9 cellular contexts compared by ENCODE assay signal in genomic region chrX:104098151-104098808, GRCh38. TPM values are rescaled to one million over a fixed set of nuclear protein-coding genes. Genes with fewer than 3 reads are reported as not detected.
A peak's percentile ranks its signal among the peaks of the same experiment; 100 is the strongest.
DNase-seq lines count a peak whose midpoint lies in the region; ATAC-seq, FAIRE-seq and TF ChIP-seq lines count a peak whose summit lies in the region.
"Had no signal": no experiment of that assay in that cellular context is flagged by ENCODE, and none has a peak within 500 bp of the region (broad histone marks: within the 10 kb centered on the region; RNA-seq: fewer than 3 reads in every experiment).

No MANE protein-coding gene starts in this region.

- TF ChIP-seq RAD21 in Ishikawa (IDR thresholded peaks at IDR 0.05; ENCODE audit: low read depth), result peak; percentile 59

- H3K27me3 ChIP-seq in psoas muscle (ENCODE audit: insufficient read depth in 3 of 3, low read length in 2 of 3), result peaks cover 0 to 60% (median 0%) of the 10 kb centered on the region in 3 donors

- no peak overlapping the region for H3K27ac ChIP-seq in psoas muscle

- peak; percentile 93 for FAIRE-seq in frontal cortex (lab: Jason Lieb, UNC)

- ATAC-seq in GM19467 (IDR thresholded peaks at IDR 0.05; ENCODE audit: unreplicated experiment), result peak; percentile 80
- ATAC-seq in psoas muscle, result peak in 2 of 4 donors; percentile 70 to 75

- no peak for TF ChIP-seq EP300 in Ishikawa (IDR thresholded peaks at IDR 0.05; ENCODE audit: borderline replicate concordance)

- H3K4me1 ChIP-seq in psoas muscle, result no peaks in the 10 kb centered on the region

- H3K4me3 ChIP-seq in psoas muscle, result no peak overlapping the region

- DNase-seq in D341Med (ENCODE audit: low spot score) (peak; percentile 33), NOMO-1 treated with dmso at 0.1 percent for 144 hours (lab: John Stamatoyannopoulos, UW; ENCODE audit: unreplicated experiment) (peak; percentile 27), frontal cortex (ENCODE audit: low spot score in 2 of 2) (peak in 1 of 2 donors; percentile 20), psoas muscle (no peak), HuH-7.5 (ENCODE audit: low spot score) (no peak)
- DNase-seq in activated naive CD4-positive, alpha-beta T cell treated with Interleukin-2 at 50 U/mL for 16 hours, result peak; percentile 37

- no peaks in the 10 kb centered on the region for H3K36me3 ChIP-seq in psoas muscle (ENCODE audit: insufficient read depth in 1 of 2, low read depth in 1 of 2)

- no peaks in the 10 kb centered on the region for H3K9me3 ChIP-seq in psoas muscle

- 0 to 1% (median 1%) methylated on average over 4 of the region's 4 CpGs for WGBS in psoas muscle, 3 donors

- TF ChIP-seq CTCF in psoas muscle (IDR thresholded peaks at IDR 0.05), result peak; percentile 71

- intact Hi-C loops in psoas muscle (cut with DNase I), result no loop called here

TF ChIP-seq in Ishikawa, 13 proteins besides CTCF, POLR2A, EP300 and RAD21:
- TF ChIP-seq REST (IDR thresholded peaks at IDR 0.05; ENCODE audit: low read depth) (no peak), FOXM1 (IDR thresholded peaks at IDR 0.05; ENCODE audit: borderline replicate concordance, low read depth) (no peak), ZBTB7A (IDR thresholded peaks at IDR 0.05; ENCODE audit: low read depth) (no peak), YY1 (IDR thresholded peaks at IDR 0.05; ENCODE audit: low read depth) (no peak), EGR1 (IDR thresholded peaks at IDR 0.05) (no peak), USF1 (IDR thresholded peaks at IDR 0.05) (no peak), TAF1 (IDR thresholded peaks at IDR 0.05; ENCODE audit: low read depth) (no peak), MAX (IDR thresholded peaks at IDR 0.05) (no peak), TCF12 (IDR thresholded peaks at IDR 0.05; ENCODE audit: low read depth) (no peak), CREB1 (IDR thresholded peaks at IDR 0.05; ENCODE audit: low read depth) (no peak), TEAD4 (IDR thresholded peaks at IDR 0.05) (no peak), NFIC (IDR thresholded peaks at IDR 0.05) (no peak), CEBPB (IDR thresholded peaks at IDR 0.05) (no peak)

RNA-seq across cellular contexts. Expression of gene ZCCHC18, which starts 14.0 kb away (rescaled TPM):
- 10.2 TPM for total RNA-seq in frontal cortex
- total RNA-seq in psoas muscle, result under 1 TPM in 2 of 4 donors, not detected in 2; 0.07 to 0.13 TPM
- under 1 TPM; 0.05 to 0.11 (median 0.08) TPM for polyA plus RNA-seq in psoas muscle

RNA-seq across cellular contexts. Expression of gene TMSB15C, which starts 22.2 kb away (rescaled TPM):
- total RNA-seq in frontal cortex (43.2 TPM), psoas muscle (under 1 TPM in 3 of 4 donors, not detected in 1; 0.11 to 0.17 (median 0.15) TPM)
- under 1 TPM; 0.05 to 0.35 (median 0.08) TPM for polyA plus RNA-seq in psoas muscle

RNA-seq across cellular contexts. Expression of gene H2BW2, which starts 58.5 kb away (rescaled TPM):
- total RNA-seq in frontal cortex (not detected), psoas muscle (not detected)
- polyA plus RNA-seq in psoas muscle, result not detected
- total RNA-seq: temporal lobe had no signal

RNA-seq across cellular contexts. Expression of gene SLC25A53, which starts 58.5 kb away (rescaled TPM):
- total RNA-seq in frontal cortex, result 10.2 TPM
- 1 to 10 TPM; 4.9 to 8.3 (median 5.1) TPM for total RNA-seq in psoas muscle
- polyA plus RNA-seq in psoas muscle, result 10 to 100 TPM in 1 of 3 donors, 1 to 10 TPM in 2; 3.2 to 11.0 (median 6.5) TPM

Comparison
In these comparisons a context has a peak if more than half of its experiments do, and no peak if none do; other contexts are left out.
1. DNase-seq: peak in D341Med (single experiment), NOMO-1 treated with dmso at 0.1 percent for 144 hours (single experiment) and activated naive CD4-positive, alpha-beta T cell treated with Interleukin-2 at 50 U/mL for 16 hours (single experiment); none in psoas muscle (0 of 2) and HuH-7.5 (single experiment).
2. RNA of gene TMSB15C, which starts 22.2 kb away (total RNA-seq): 43.2 TPM in frontal cortex (single experiment); 0.11 to 0.17 TPM in psoas muscle; every median in the first group is over 10 times any median in the second.